In the genomic region with DNA sequence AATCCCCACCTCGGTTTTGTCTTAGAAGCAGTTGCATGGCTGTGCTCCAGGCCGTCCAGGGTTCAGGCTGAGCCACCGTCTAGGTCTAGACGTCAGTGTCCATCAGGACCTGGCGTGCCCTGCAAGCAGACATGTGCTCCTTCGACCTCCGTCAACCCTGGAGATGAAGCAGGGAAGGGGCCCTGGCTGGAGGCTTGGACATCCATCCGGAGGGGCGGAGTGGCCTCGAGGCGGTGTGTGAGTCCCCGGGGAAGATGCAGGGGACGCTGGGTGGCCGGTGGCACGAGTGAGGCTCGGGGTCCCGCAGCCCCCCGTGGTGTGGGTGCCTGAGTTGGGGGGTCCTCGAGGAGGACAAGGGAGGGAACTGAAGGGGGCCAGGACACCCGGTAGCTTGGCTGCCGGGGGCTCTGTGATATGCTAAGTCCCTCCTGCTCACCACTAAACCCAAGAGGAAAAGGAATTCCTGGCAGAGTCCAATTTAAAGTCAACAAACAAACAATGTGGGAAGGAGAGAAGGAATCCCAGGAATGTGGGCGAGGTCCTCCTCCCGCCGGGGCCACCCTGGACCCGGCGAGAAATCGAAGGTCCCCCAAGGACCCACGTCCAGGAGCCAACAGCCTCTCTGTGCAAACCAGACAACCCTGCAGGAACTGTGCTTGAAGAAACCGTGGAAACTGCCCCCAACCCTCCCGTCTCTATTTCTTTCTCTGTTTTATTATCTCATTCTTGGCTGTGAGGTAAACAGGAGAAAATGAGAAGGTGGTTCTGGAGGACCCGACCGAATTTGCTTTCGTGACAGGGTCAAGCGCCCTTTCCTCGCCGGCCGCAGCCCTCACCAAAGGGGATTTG, we compare ENCODE assay signal across 1 cellular context.
TF ChIP-seq lines count a peak whose summit lies in the region.

No MANE protein-coding gene starts in this region.

TF ChIP-seq in K562, 482 proteins besides CTCF, POLR2A, EP300 and RAD21:
- TF ChIP-seq, protein P1, sequence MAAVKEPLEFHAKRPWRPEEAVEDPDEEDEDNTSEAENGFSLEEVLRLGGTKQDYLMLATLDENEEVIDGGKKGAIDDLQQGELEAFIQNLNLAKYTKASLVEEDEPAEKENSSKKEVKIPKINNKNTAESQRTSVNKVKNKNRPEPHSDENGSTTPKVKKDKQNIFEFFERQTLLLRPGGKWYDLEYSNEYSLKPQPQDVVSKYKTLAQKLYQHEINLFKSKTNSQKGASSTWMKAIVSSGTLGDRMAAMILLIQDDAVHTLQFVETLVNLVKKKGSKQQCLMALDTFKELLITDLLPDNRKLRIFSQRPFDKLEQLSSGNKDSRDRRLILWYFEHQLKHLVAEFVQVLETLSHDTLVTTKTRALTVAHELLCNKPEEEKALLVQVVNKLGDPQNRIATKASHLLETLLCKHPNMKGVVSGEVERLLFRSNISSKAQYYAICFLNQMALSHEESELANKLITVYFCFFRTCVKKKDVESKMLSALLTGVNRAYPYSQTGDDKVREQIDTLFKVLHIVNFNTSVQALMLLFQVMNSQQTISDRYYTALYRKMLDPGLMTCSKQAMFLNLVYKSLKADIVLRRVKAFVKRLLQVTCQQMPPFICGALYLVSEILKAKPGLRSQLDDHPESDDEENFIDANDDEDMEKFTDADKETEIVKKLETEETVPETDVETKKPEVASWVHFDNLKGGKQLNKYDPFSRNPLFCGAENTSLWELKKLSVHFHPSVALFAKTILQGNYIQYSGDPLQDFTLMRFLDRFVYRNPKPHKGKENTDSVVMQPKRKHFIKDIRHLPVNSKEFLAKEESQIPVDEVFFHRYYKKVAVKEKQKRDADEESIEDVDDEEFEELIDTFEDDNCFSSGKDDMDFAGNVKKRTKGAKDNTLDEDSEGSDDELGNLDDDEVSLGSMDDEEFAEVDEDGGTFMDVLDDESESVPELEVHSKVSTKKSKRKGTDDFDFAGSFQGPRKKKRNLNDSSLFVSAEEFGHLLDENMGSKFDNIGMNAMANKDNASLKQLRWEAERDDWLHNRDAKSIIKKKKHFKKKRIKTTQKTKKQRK (IDR thresholded peaks at IDR 0.05; ENCODE audit: borderline replicate concordance, low read depth, low read length) = no peak
- TF ChIP-seq ZNF76 (CRISPR knock-in tag; IDR thresholded peaks at IDR 0.05; ENCODE audit: borderline replicate concordance) (no peak), RBM39 (optimal IDR thresholded peaks at IDR 0.05; ENCODE audit: low read depth, low read length) (no peak), TAF15 (IDR thresholded peaks at IDR 0.05; ENCODE audit: low read depth, low read length) (no peak), HCFC1 (IDR thresholded peaks at IDR 0.05; ENCODE audit: low read depth, low read length) (no peak), CHD2 (IDR thresholded peaks at IDR 0.05; ENCODE audit: low read depth, low read length) (no peak), ZNF780A (CRISPR knock-in tag; IDR thresholded peaks at IDR 0.05) (no peak), ZNF232 (CRISPR knock-in tag; IDR thresholded peaks at IDR 0.05) (no peak), ZC3H11A (IDR thresholded peaks at IDR 0.05; ENCODE audit: low read depth, low read length) (no peak), POLR2AphosphoS5 (IDR thresholded peaks at IDR 0.05; ENCODE audit: control insufficient read depth, insufficient read depth, low read depth, low read length) (no peak)
- TF ChIP-seq, protein P2, sequence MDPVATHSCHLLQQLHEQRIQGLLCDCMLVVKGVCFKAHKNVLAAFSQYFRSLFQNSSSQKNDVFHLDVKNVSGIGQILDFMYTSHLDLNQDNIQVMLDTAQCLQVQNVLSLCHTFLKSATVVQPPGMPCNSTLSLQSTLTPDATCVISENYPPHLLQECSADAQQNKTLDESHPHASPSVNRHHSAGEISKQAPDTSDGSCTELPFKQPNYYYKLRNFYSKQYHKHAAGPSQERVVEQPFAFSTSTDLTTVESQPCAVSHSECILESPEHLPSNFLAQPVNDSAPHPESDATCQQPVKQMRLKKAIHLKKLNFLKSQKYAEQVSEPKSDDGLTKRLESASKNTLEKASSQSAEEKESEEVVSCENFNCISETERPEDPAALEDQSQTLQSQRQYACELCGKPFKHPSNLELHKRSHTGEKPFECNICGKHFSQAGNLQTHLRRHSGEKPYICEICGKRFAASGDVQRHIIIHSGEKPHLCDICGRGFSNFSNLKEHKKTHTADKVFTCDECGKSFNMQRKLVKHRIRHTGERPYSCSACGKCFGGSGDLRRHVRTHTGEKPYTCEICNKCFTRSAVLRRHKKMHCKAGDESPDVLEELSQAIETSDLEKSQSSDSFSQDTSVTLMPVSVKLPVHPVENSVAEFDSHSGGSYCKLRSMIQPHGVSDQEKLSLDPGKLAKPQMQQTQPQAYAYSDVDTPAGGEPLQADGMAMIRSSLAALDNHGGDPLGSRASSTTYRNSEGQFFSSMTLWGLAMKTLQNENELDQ (CRISPR knock-in tag; IDR thresholded peaks at IDR 0.05; ENCODE audit: borderline replicate concordance) = no peak
